ENCODE assay signal across 21 cellular contexts in genomic region chr17:32150358-32150757, GRCh38.
"Had no signal": no experiment of that assay in that cellular context is flagged by ENCODE, and none has a peak within 500 bp of the region (broad histone marks: within the 10 kb centered on the region; RNA-seq: fewer than 3 reads in every experiment).

No MANE protein-coding gene starts in this region.

- H3K9me3 Mint-ChIP-seq: activated naive CD4-positive, alpha-beta T cell treated with anti-CD3 and anti-CD28 coated beads, Interleukin-2, amount 50 U/mL, for 72 hours; activated T-helper 1 cell treated with anti-CD3 and anti-CD28 coated beads, Interleukin-12 subunit alpha, Interleukin-12 subunit beta, Interleukin-2, Interleukin-4 antibody, amounts not matched to agents 30 ng/mL and 10 ng/mL and 1 ng/mL, durations not matched to agents 14 hours and 24 hours and 36 hours; endodermal cell; memory B cell; naive thymus-derived CD4-positive, alpha-beta T cell had no signal

- H3K27me3 ChIP-seq: cardiac muscle cell, dorsolateral prefrontal cortex, foreskin keratinocyte, hepatocyte, sigmoid colon, tibial artery, vagina had no signal

- H3K4me3 ChIP-seq: cardiac muscle cell, dorsolateral prefrontal cortex, hepatocyte, sigmoid colon, tibial artery, vagina had no signal

- H3K9me3 ChIP-seq: sigmoid colon, tibial artery, vagina had no signal

- H3K27ac ChIP-seq: cardiac muscle cell, epithelial cell of prostate, foreskin keratinocyte, hepatocyte, sigmoid colon, tibial artery, vagina, WERI-Rb-1 had no signal

- DNase-seq: activated CD4-positive, alpha-beta T cell treated with anti-CD3 and anti-CD28 coated beads, Interleukin-2, amount 50 U/mL, for 4 hours; activated gamma-delta T cell treated with Interleukin-2 at 50 U/mL for 16 hours; amniotic stem cell; dorsolateral prefrontal cortex; endodermal cell; foreskin keratinocyte; naive thymus-derived CD4-positive, alpha-beta T cell; sigmoid colon; stimulated activated CD4-positive, alpha-beta T cell treated with anti-CD3 and anti-CD28 coated beads, Interleukin-4, amount 100 ng/mL, for 4 hours; stimulated activated naive CD8-positive, alpha-beta T cell treated with anti-CD3 and anti-CD28 coated beads, Interleukin-15, Interleukin-2, amounts not matched to agents 100 U/mL and 50 U/mL, for 24 hours; substantia nigra; T-helper 2 cell; tibial artery; WERI-Rb-1 had no signal

- H3K27ac Mint-ChIP-seq: activated naive CD4-positive, alpha-beta T cell treated with anti-CD3 and anti-CD28 coated beads, Interleukin-2, amount 50 U/mL, for 72 hours; activated T-helper 1 cell treated with anti-CD3 and anti-CD28 coated beads, Interleukin-12 subunit alpha, Interleukin-12 subunit beta, Interleukin-2, Interleukin-4 antibody, amounts not matched to agents 30 ng/mL and 10 ng/mL and 1 ng/mL, durations not matched to agents 14 hours and 24 hours and 36 hours; endodermal cell; memory B cell had no signal

- H3K4me3 Mint-ChIP-seq: activated T-helper 1 cell treated with anti-CD3 and anti-CD28 coated beads, Interleukin-12 subunit alpha, Interleukin-12 subunit beta, Interleukin-2, Interleukin-4 antibody, amounts not matched to agents 30 ng/mL and 10 ng/mL and 1 ng/mL, durations not matched to agents 14 hours and 24 hours and 36 hours; endodermal cell; memory B cell; naive thymus-derived CD4-positive, alpha-beta T cell had no signal

- ATAC-seq: activated naive CD4-positive, alpha-beta T cell treated with anti-CD3 and anti-CD28 coated beads, Interleukin-2, amount 50 U/mL, for 72 hours; foreskin keratinocyte; naive thymus-derived CD4-positive, alpha-beta T cell; stimulated activated naive CD8-positive, alpha-beta T cell treated with anti-CD3 and anti-CD28 coated beads, Interleukin-15, Interleukin-2, amounts not matched to agents 100 U/mL and 50 U/mL, for 24 hours had no signal

- H3K27me3 Mint-ChIP-seq: memory B cell; naive thymus-derived CD4-positive, alpha-beta T cell had no signal
